20 cellular contexts compared by ENCODE assay signal in genomic region chr21:31566061-31566460, GRCh38.
A peak's percentile ranks its signal among the peaks of the same experiment; 100 is the strongest.
DNase-seq lines count a peak whose midpoint lies in the region; ATAC-seq, FAIRE-seq and TF ChIP-seq lines count a peak whose summit lies in the region.
"Had no signal": no experiment of that assay in that cellular context is flagged by ENCODE, and none has a peak within 500 bp of the region (broad histone marks: within the 10 kb centered on the region; RNA-seq: fewer than 3 reads in every experiment).

No MANE protein-coding gene starts in this region.

- H3K4me3 ChIP-seq in breast epithelium (no peak overlapping the region), OCI-LY3 (ENCODE audit: low read length) (no peak overlapping the region), fibroblast of mammary gland (ENCODE audit: control insufficient read depth, low read depth, low read length) (no peak overlapping the region)

- H3K27me3 ChIP-seq in breast epithelium (no peaks in the 10 kb centered on the region), OCI-LY3 (ENCODE audit: low read depth, low read length) (no peaks in the 10 kb centered on the region)

- no peaks in the 10 kb centered on the region for H3K36me3 ChIP-seq in breast epithelium
- no peaks in the 10 kb centered on the region for H3K36me3 ChIP-seq in OCI-LY3 (replicated peaks; ENCODE audit: low read depth, low read length)

- H4K20me1 ChIP-seq in OCI-LY3 (ENCODE audit: insufficient read depth, low read length) = no peaks in the 10 kb centered on the region

- POLR2A ChIA-PET in MCF 10A (lab: Yijun Ruan, JAX) = interaction anchor here (0.7 kb wide), 1 partner anchor 130 kb away, joined by 3 read pairs; no protein-coding TSS in a partner anchor

- no peak overlapping the region for H3K9ac ChIP-seq in OCI-LY3 (ENCODE audit: low read length)
- H3K9ac ChIP-seq: parathyroid adenoma had no signal

- BruUV-seq in MCF 10A (replicated peaks; lab: Mats Ljungman, UMichigan) = no TSS peak

- no peaks in the 10 kb centered on the region for H3K79me2 ChIP-seq in OCI-LY3 (ENCODE audit: low read length)
- H3K79me2 ChIP-seq: parathyroid adenoma had no signal

- H3K27me3 Mint-ChIP-seq in MCF 10A (ENCODE audit: insufficient read depth, unreplicated experiment) = no peaks in the 10 kb centered on the region
- H3K27me3 Mint-ChIP-seq in progenitor cell of endocrine pancreas = peaks cover 3% of the 10 kb centered on the region

- H3K9me3 Mint-ChIP-seq in MCF 10A (ENCODE audit: unreplicated experiment) (no peaks in the 10 kb centered on the region), progenitor cell of endocrine pancreas (ENCODE audit: low read depth) (no peaks in the 10 kb centered on the region)
- H3K9me3 Mint-ChIP-seq: activated T-helper 1 cell treated with anti-CD3 and anti-CD28 coated beads, Interleukin-12 subunit alpha, Interleukin-12 subunit beta, Interleukin-2, Interleukin-4 antibody, amounts not matched to agents 30 ng/mL and 10 ng/mL and 1 ng/mL, durations not matched to agents 14 hours and 24 hours and 36 hours had no signal

- no peak for DNase-seq in MCF 10A (ENCODE audit: unreplicated experiment)
- no peak for DNase-seq in breast epithelium (ENCODE audit: low spot score in 2 of 2)
- peak; percentile 6 for DNase-seq in fibroblast of mammary gland (ENCODE audit: low read depth)
- DNase-seq in progenitor cell of endocrine pancreas (ENCODE audit: low spot score, unreplicated experiment) = no peak
- no peak for DNase-seq in D721Med (ENCODE audit: insufficient read length, low spot score)
- no peak for DNase-seq in COLO829 (ENCODE audit: low spot score)
- DNase-seq: activated CD4-positive, alpha-beta T cell treated with anti-CD3 and anti-CD28 coated beads for 4 hours; Calu3; GOT3; mammary epithelial cell; NCI-H1105 treated with DMSO at 0.1 percent for 48 hours had no signal

- CTCF ChIA-PET in MCF 10A (lab: Yijun Ruan, JAX) = interaction anchor here (0.5 to 1.3 kb wide), 2 partner anchors 14 to 350 kb away, joined by 5 to 6 read pairs; no protein-coding TSS in a partner anchor

- no peak for ATAC-seq in GM19023 (IDR thresholded peaks at IDR 0.05; ENCODE audit: unreplicated experiment)

- no peak overlapping the region for H3K4me2 ChIP-seq in OCI-LY3 (ENCODE audit: low read length)

- no peak for TF ChIP-seq POLR2A in breast epithelium (IDR thresholded peaks at IDR 0.05)

- H3K27ac Mint-ChIP-seq in MCF 10A (ENCODE audit: low read depth, unreplicated experiment) (no peak overlapping the region), progenitor cell of endocrine pancreas (no peak overlapping the region)
- H3K27ac Mint-ChIP-seq: activated T-helper 1 cell treated with anti-CD3 and anti-CD28 coated beads, Interleukin-12 subunit alpha, Interleukin-12 subunit beta, Interleukin-2, Interleukin-4 antibody, amounts not matched to agents 30 ng/mL and 10 ng/mL and 1 ng/mL, durations not matched to agents 14 hours and 24 hours and 36 hours had no signal

- TF ChIP-seq CTCF in MCF 10A (IDR thresholded peaks at IDR 0.05; ENCODE audit: unreplicated experiment) (peak; percentile 11), breast epithelium (IDR thresholded peaks at IDR 0.05) (no peak), OCI-LY3 (IDR thresholded peaks at IDR 0.05; ENCODE audit: low read depth, low read length) (peak; percentile 25), fibroblast of mammary gland (conservative IDR thresholded peaks at IDR 0.05; ENCODE audit: control insufficient read depth, insufficient read depth, low read depth, low read length) (peak; percentile 15), progenitor cell of endocrine pancreas (IDR thresholded peaks at IDR 0.05; ENCODE audit: unreplicated experiment) (peak; percentile 25), D721Med (IDR thresholded peaks at IDR 0.05; ENCODE audit: insufficient read depth, missing control alignments) (no peak)

- H3K36me3 Mint-ChIP-seq in MCF 10A (ENCODE audit: insufficient read depth, unreplicated experiment) (no peaks in the 10 kb centered on the region), progenitor cell of endocrine pancreas (ENCODE audit: insufficient read depth) (peaks cover 1% of the 10 kb centered on the region)

- H3K4me3 Mint-ChIP-seq in MCF 10A (ENCODE audit: unreplicated experiment) (no peak overlapping the region), progenitor cell of endocrine pancreas (ENCODE audit: low read depth) (no peak overlapping the region)
- H3K4me3 Mint-ChIP-seq: activated T-helper 1 cell treated with anti-CD3 and anti-CD28 coated beads, Interleukin-12 subunit alpha, Interleukin-12 subunit beta, Interleukin-2, Interleukin-4 antibody, amounts not matched to agents 30 ng/mL and 10 ng/mL and 1 ng/mL, durations not matched to agents 14 hours and 24 hours and 36 hours had no signal

- no peak for FAIRE-seq in D721Med (lab: Jason Lieb, UNC)
- FAIRE-seq: astrocyte, endometrium, GM12892, GM19239 had no signal

- no peaks in the 10 kb centered on the region for H3K4me1 ChIP-seq in breast epithelium
- peaks cover 2% of the 10 kb centered on the region; the same call in 1 of the 2 replicates for H3K4me1 ChIP-seq in OCI-LY3 (ENCODE audit: low read length)
- H3K4me1 ChIP-seq: parathyroid adenoma had no signal

- intact Hi-C loops in MCF 10A (cut with micrococcal nuclease) (no loop called here), breast epithelium (cut with DNase I; ENCODE audit: low total_unique reads) (no loop called here)

- no peak overlapping the region for H2AFZ ChIP-seq in OCI-LY3 (ENCODE audit: low read depth, low read length)
- H2AFZ ChIP-seq: parathyroid adenoma had no signal

- H3K9me3 ChIP-seq in breast epithelium = no peaks in the 10 kb centered on the region
- H3K9me3 ChIP-seq in OCI-LY3 (ENCODE audit: insufficient read depth, low read length) = no peaks in the 10 kb centered on the region

- H3K27ac ChIP-seq in breast epithelium (no peak overlapping the region), OCI-LY3 (ENCODE audit: low read length) (no peak overlapping the region)
- H3K27ac ChIP-seq: HL-60, parathyroid adenoma had no signal

- H3K4me1 Mint-ChIP-seq in MCF 10A (ENCODE audit: insufficient read depth, unreplicated experiment) (no peaks in the 10 kb centered on the region), progenitor cell of endocrine pancreas (ENCODE audit: low read depth) (peaks cover 8% of the 10 kb centered on the region)

Comparison
In these comparisons a context has a peak if more than half of its experiments do, and no peak if none do; other contexts are left out.
1. CTCF ChIP-seq: peak in MCF 10A (single experiment), OCI-LY3 (single experiment), fibroblast of mammary gland (single experiment) and progenitor cell of endocrine pancreas (single experiment); none in breast epithelium (0 of 3) and D721Med (single experiment).